In the genomic region with DNA sequence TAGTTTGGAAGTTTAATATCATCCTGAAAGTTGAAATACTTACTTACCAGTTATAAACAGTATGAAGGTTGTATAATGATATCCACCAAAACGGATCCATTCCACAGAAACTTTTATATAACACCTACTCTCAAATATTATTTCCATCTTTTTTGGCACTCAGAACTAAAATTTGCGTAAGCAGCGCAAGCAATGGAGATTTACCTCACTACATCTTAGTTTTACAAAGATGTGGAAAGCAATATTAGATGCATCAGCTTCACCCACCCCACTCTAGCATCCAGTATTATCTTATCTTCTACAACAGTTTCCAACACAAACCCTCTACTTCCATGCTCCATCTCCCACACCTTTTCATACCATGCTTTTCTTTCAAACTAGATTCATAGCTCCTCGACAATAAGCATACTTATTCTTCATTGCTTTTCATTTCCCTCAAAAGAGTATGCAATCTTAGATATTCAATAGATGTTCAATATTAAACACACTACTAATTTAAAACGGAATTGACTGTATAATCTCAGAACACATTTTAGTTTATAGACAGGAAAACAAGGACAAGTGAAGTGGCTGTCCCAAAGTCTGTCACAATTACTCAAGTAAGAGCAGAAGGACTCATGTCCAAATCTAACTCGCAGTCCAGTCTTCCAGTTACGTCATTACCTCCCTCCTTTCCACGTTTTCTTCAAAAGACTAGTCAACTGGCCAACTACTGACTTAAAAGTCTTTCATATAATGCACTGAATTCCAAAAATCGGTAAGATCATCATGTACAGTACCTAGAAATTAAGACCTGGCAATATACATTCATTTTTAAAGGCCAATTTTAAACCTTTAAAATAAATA, we compare ENCODE assay signal across 8 cellular contexts. TPM values are rescaled to one million over a fixed set of nuclear protein-coding genes. Genes with fewer than 3 reads are reported as not detected.
DNase-seq lines count a peak whose midpoint lies in the region; ATAC-seq and TF ChIP-seq lines count a peak whose summit lies in the region.

No MANE protein-coding gene starts in this region.

- H3K9me3 ChIP-seq in fibroblast of lung (ENCODE audit: control insufficient read depth, insufficient read depth, low read depth, low read length) (no peaks in the 10 kb centered on the region), sigmoid colon (no peaks in the 10 kb centered on the region)

- H3K36me3 ChIP-seq in H7 (replicated peaks; ENCODE audit: control insufficient read depth, insufficient read depth, low read length) (peaks cover 2% of the 10 kb centered on the region), fibroblast of lung (ENCODE audit: control insufficient read depth, insufficient read depth, low read length) (no peaks in the 10 kb centered on the region), sigmoid colon (peaks cover 0 to 3% (median 0%) of the 10 kb centered on the region in 4 donors)

- intact Hi-C loops in sigmoid colon (cut with DNase I), result no loop called here
- intact Hi-C loops in posterior vena cava (cut with DNase I), result no loop called here

- TF ChIP-seq CTCF in fibroblast of lung (conservative IDR thresholded peaks at IDR 0.05 in 1 of 2, IDR thresholded peaks at IDR 0.05 in 1 of 2; ENCODE audit: low read depth in 1 of 2, low read length in 2 of 2), result no peak
- TF ChIP-seq CTCF in sigmoid colon (IDR thresholded peaks at IDR 0.05), result no peak

- H3K4me3 ChIP-seq in H7 (ENCODE audit: insufficient read depth, low read depth, low read length), result peak overlapping the region; percentile 100
- peak overlapping the region; percentile 96 to 99 (median 98) for H3K4me3 ChIP-seq in fibroblast of lung (replicated peaks in 1 of 4; ENCODE audit: control extremely low read depth in 1 of 4, insufficient read depth in 1 of 4, low read depth in 3 of 4, low read length in 4 of 4)
- H3K4me3 ChIP-seq in sigmoid colon, result peak overlapping the region in 3 of 4 donors; percentile 94 to 99 (median 95)

- TF ChIP-seq EP300 in sigmoid colon (IDR thresholded peaks at IDR 0.05), result no peak

- H3K9ac ChIP-seq in fibroblast of lung (ENCODE audit: insufficient read depth, low read length), result no peak overlapping the region

- peak overlapping the region; percentile 87 for H3K4me2 ChIP-seq in fibroblast of lung (ENCODE audit: extremely low read depth, insufficient read depth, low read length)

- H3K27me3 ChIP-seq in H7 (ENCODE audit: control insufficient read depth, insufficient read depth, low read length) (no peaks in the 10 kb centered on the region), fibroblast of lung (ENCODE audit: control insufficient read depth, insufficient read depth, low read length) (no peaks in the 10 kb centered on the region), sigmoid colon (no peaks in the 10 kb centered on the region)

- no peak for DNase-seq in H7
- DNase-seq in RPMI7951 (ENCODE audit: low read depth), result peak; percentile 14
- DNase-seq in fibroblast of lung (ENCODE audit: low read depth in 2 of 2), result peak; percentile 36 to 38
- no peak for DNase-seq in sigmoid colon
- no peak for DNase-seq in ureter (ENCODE audit: low spot score)
- no peak for DNase-seq in posterior vena cava (ENCODE audit: low spot score)
- DNase-seq in NCI-H1417 treated with DMSO at 0.1 percent for 48 hours (lab: John Stamatoyannopoulos, UW), result no peak

- no peak overlapping the region for H2AFZ ChIP-seq in fibroblast of lung (ENCODE audit: low read length)

- H3K27ac ChIP-seq in fibroblast of lung (ENCODE audit: insufficient read depth, low read length) (no peak overlapping the region), sigmoid colon (peak overlapping the region; percentile 99 to 100 (median 100))

- 38 to 42% methylated on average over 9 of the region's 9 CpGs for WGBS in sigmoid colon, 2 donors

- peaks cover 7% of the 10 kb centered on the region for H3K4me1 ChIP-seq in fibroblast of lung (ENCODE audit: control insufficient read depth, extremely low read depth, insufficient read depth, low read length)
- H3K4me1 ChIP-seq in sigmoid colon, result peaks cover 0 to 74% (median 68%) of the 10 kb centered on the region in 4 donors

- peaks cover 72% of the 10 kb centered on the region for H3K79me2 ChIP-seq in fibroblast of lung (ENCODE audit: control insufficient read depth, insufficient read depth, low read length)

- TF ChIP-seq POLR2A in sigmoid colon (IDR thresholded peaks at IDR 0.05), result no peak

- no peak for ATAC-seq in HG02623 (IDR thresholded peaks at IDR 0.05; ENCODE audit: unreplicated experiment)

- H4K20me1 ChIP-seq in fibroblast of lung (ENCODE audit: control insufficient read depth, extremely low read depth, insufficient read depth, low read length), result peaks cover 25% of the 10 kb centered on the region

RNA-seq across cellular contexts. Expression of gene PPP2CA, which starts 2.2 kb away (rescaled TPM):
- 152 and 184 TPM in 2 replicates for total RNA-seq in H7 (2014; rRNA removed; shearing (Covaris generic))
- total RNA-seq in RPMI7951 (2014; rRNA removed; shearing (Covaris generic)), result 58.8 and 92.3 TPM in 2 replicates
- total RNA-seq in fibroblast of lung (46.2 and 58.6 TPM in 2 replicates), sigmoid colon (100 to 1,000 TPM; 102 to 145 (median 118) TPM), ureter (110 TPM), posterior vena cava (10 to 100 TPM; 89.2 to 93.4 TPM)
- polyA plus RNA-seq in fibroblast of lung (191 and 220 TPM in 2 replicates), sigmoid colon (10 to 100 TPM; 48.6 to 59.4 (median 52.8) TPM)
- polyA plus RNA-seq in fibroblast of lung (2012), result 151 and 193 TPM in 2 replicates
- 27.8 and 48.6 TPM in 2 replicates for polyA minus RNA-seq in fibroblast of lung (ENCODE audit: low replicate concordance)

RNA-seq across cellular contexts. Expression of gene SKP1, which starts 46.9 kb away (rescaled TPM):
- 287 and 332 TPM in 2 replicates for total RNA-seq in H7 (2014; rRNA removed; shearing (Covaris generic))
- total RNA-seq in RPMI7951 (2014; rRNA removed; shearing (Covaris generic)), result 357 and 366 TPM in 2 replicates
- total RNA-seq in fibroblast of lung, result 182 and 259 TPM in 2 replicates
- polyA plus RNA-seq in fibroblast of lung, result 875 and 985 TPM in 2 replicates
- polyA plus RNA-seq in fibroblast of lung (2012), result 694 and 744 TPM in 2 replicates
- polyA minus RNA-seq in fibroblast of lung (ENCODE audit: low replicate concordance), result 22.1 and 25.7 TPM in 2 replicates
- total RNA-seq in sigmoid colon, result 100 to 1,000 TPM; 193 to 320 (median 271) TPM
- 100 to 1,000 TPM; 445 to 938 (median 717) TPM for polyA plus RNA-seq in sigmoid colon
- total RNA-seq in ureter, result 324 TPM
- total RNA-seq in posterior vena cava, result 100 to 1,000 TPM; 321 to 334 TPM

Comparison
In these comparisons a context has a peak if more than half of its experiments do, and no peak if none do; other contexts are left out.
1. DNase-seq: peak in RPMI7951 (single experiment) and fibroblast of lung (2 of 2); none in H7 (single experiment), sigmoid colon (single experiment), ureter (single experiment), posterior vena cava (single experiment) and NCI-H1417 treated with DMSO at 0.1 percent for 48 hours (single experiment).
2. Peak in every context shown above with its lines, with median percentiles within 50 percentile points of each other: H3K4me3 ChIP-seq.